26 cellular contexts compared by ENCODE assay signal in the genomic region with DNA sequence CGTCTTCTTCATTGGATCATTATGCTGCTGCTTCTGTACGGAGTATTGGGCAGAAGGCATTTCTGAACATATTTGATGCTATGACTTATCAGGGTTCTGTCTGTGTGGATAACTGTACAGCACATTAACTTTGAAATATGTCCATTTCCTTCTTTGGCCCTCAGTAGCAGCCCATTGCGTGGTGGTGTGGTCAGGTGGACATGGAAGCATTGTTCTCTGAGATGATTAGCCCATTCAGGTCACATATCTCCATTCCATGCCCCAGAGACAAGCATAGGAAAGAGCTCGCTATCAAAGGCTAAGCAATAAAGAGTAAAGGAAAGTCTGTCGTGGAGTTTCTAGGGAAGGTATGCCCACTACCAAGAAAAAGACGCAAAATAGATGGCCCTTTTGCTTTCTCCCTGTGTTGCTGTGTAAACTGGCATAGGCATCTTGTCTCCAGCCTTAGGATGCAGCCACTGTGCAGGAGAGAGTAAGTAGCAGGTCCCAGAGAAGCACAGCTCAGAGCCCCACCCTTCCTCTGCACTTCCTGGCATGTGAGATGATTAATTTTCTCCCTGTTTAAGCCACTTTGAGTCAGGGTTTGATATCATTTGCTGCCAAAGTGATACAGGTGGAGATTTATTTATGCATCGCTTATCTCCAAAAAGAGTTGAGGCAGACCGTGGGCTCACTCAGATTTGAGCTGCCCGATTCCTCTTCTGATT.
A peak's percentile ranks its signal among the peaks of the same experiment; 100 is the strongest.
DNase-seq lines count a peak whose midpoint lies in the region; ATAC-seq, FAIRE-seq and TF ChIP-seq lines count a peak whose summit lies in the region.
"Had no signal": no experiment of that assay in that cellular context is flagged by ENCODE, and none has a peak within 500 bp of the region (broad histone marks: within the 10 kb centered on the region; RNA-seq: fewer than 3 reads in every experiment).

No MANE protein-coding gene starts in this region.

- ATAC-seq in heart right ventricle, result peak in 5 of 8 donors; percentile 23 to 68 (median 56)
- ATAC-seq in Right ventricle myocardium superior (ENCODE audit: poor library complexity), result no peak
- ATAC-seq in PC-3, result peak; percentile 89
- ATAC-seq: left lobe of liver, WTC11 had no signal

- dilution Hi-C loops in endothelial cell of umbilical vein (cut with MboI; ENCODE audit: extremely low pct_ligation_motif_present, low sequenced_read_pairs), result no loop called here

- H3K4me3 Mint-ChIP-seq in activated T-helper 2 cell treated with anti-CD3 and anti-CD28 coated beads, Interferon-gamma antibody, Interleukin-2, Interleukin-4, amounts not matched to agents 10 μg/mL and 5 μg/mL and 100 μg/mL, durations not matched to agents 14 hours and 24 hours and 36 hours (ENCODE audit: low read depth), result no peak overlapping the region
- H3K4me3 Mint-ChIP-seq: dendritic cell treated with granulocyte-macrophage colony-stimulating factor and Interleukin-4, amounts not matched to agents 40 ng/mL and 50 ng/mL, for 4 days; mesothelial cell of epicardium; nephron; WTC11 had no signal

- no peak for TF ChIP-seq CTCF in heart right ventricle (IDR thresholded peaks at IDR 0.05)
- TF ChIP-seq CTCF in PC-3 (conservative IDR thresholded peaks at IDR 0.05; ENCODE audit: low read depth, low read length), result no peak
- no peak for TF ChIP-seq CTCF in endothelial cell of umbilical vein (IDR thresholded peaks at IDR 0.05; ENCODE audit: extremely low read depth in 1 of 2, insufficient read depth in 1 of 2, low read depth in 1 of 2, low read length in 2 of 2)

- DNase-seq in heart right ventricle, result no peak
- no peak for DNase-seq in Right ventricle myocardium superior
- DNase-seq in PC-3, result peak; percentile 38
- DNase-seq in endothelial cell of umbilical vein (ENCODE audit: low read depth, low spot score), result no peak
- DNase-seq in HuH-7.5 (ENCODE audit: low spot score), result no peak
- DNase-seq in activated T-helper 2 cell treated with anti-CD3 and anti-CD28 coated beads, Interferon-gamma antibody, Interleukin-2, Interleukin-4, amounts not matched to agents 10 μg/mL and 5 μg/mL and 100 μg/mL, durations not matched to agents 14 hours and 24 hours and 36 hours (ENCODE audit: low spot score), result no peak
- DNase-seq: activated CD4-positive, alpha-beta T cell treated with anti-CD3 and anti-CD28 coated beads, Interleukin-2, amount 50 U/mL, for 4 hours; activated CD8-positive, alpha-beta memory T cell treated with anti-CD3 and anti-CD28 coated beads, Interleukin-2, amount 50 U/mL, for 48 hours; activated gamma-delta T cell; H7; Karpas-422; NCI-H526 treated with DMSO at 0.1 percent for 48 hours; ovary; right cardiac atrium; SHP77 treated with DMSO at 0.1 percent for 48 hours; stimulated activated naive CD8-positive, alpha-beta T cell treated with anti-CD3 and anti-CD28 coated beads, Interleukin-15, Interleukin-2, amounts not matched to agents 100 U/mL and 50 U/mL, for 24 hours had no signal

- H3K9me3 Mint-ChIP-seq in activated T-helper 2 cell treated with anti-CD3 and anti-CD28 coated beads, Interferon-gamma antibody, Interleukin-2, Interleukin-4, amounts not matched to agents 10 μg/mL and 5 μg/mL and 100 μg/mL, durations not matched to agents 14 hours and 24 hours and 36 hours, result peaks cover 15% of the 10 kb centered on the region

- H3K9me3 ChIP-seq in heart right ventricle (peaks cover 0 to 23% (median 12%) of the 10 kb centered on the region in 11 donors), PC-3 (ENCODE audit: low read length) (peaks cover 14% of the 10 kb centered on the region; the same call in 1 of the 2 replicates), endothelial cell of umbilical vein (replicated peaks; ENCODE audit: control insufficient read depth, insufficient read depth, low read length) (peaks cover 2% of the 10 kb centered on the region), subcutaneous abdominal adipose tissue (ENCODE audit: control insufficient read depth in 5 of 5, low read length in 5 of 5) (peaks cover 3 to 19% (median 17%) of the 10 kb centered on the region in 5 donors)
- H3K9me3 ChIP-seq: ovary had no signal

- peak; percentile 37 for FAIRE-seq in endothelial cell of umbilical vein (lab: Jason Lieb, UNC)
- FAIRE-seq: D721Med, GM12891 had no signal

- POLR2A ChIA-PET in PC-3 (lab: Charles Lee; ENCODE audit: unreplicated experiment) (interaction anchor here (0.6 kb wide), 1 partner anchor 333 kb away, joined by 3 read pairs; no protein-coding TSS in a partner anchor), endothelial cell of umbilical vein (lab: Charles Lee) (no interaction called here)

- H3K4me2 ChIP-seq in PC-3 (ENCODE audit: low read length) (no peak overlapping the region), endothelial cell of umbilical vein (ENCODE audit: insufficient read depth, low read length) (peak overlapping the region; percentile 29)

- H3K4me1 Mint-ChIP-seq in activated T-helper 2 cell treated with anti-CD3 and anti-CD28 coated beads, Interferon-gamma antibody, Interleukin-2, Interleukin-4, amounts not matched to agents 10 μg/mL and 5 μg/mL and 100 μg/mL, durations not matched to agents 14 hours and 24 hours and 36 hours (ENCODE audit: low read depth), result no peaks in the 10 kb centered on the region

- H3K27ac ChIP-seq in heart right ventricle (peak overlapping the region in 4 of 10 donors; percentile 11 to 45 (median 28)), PC-3 (ENCODE audit: low read length) (no peak overlapping the region), endothelial cell of umbilical vein (ENCODE audit: insufficient read depth, low read depth, low read length) (peak overlapping the region; percentile 3), subcutaneous abdominal adipose tissue (ENCODE audit: low read depth, low read length) (peak overlapping the region; percentile 52)
- H3K27ac ChIP-seq: cardiac muscle cell, epithelial cell of prostate, ovary had no signal

- H3K36me3 ChIP-seq in heart right ventricle (peaks cover 0 to 44% (median 8%) of the 10 kb centered on the region in 9 donors), PC-3 (ENCODE audit: low read depth, low read length) (peaks cover 17% of the 10 kb centered on the region), endothelial cell of umbilical vein (ENCODE audit: control insufficient read depth in 2 of 2, extremely low read depth in 1 of 2, insufficient read depth in 2 of 2, low read length in 2 of 2) (no peaks in the 10 kb centered on the region), subcutaneous abdominal adipose tissue (ENCODE audit: control insufficient read depth in 5 of 5, insufficient read depth in 5 of 5, low read length in 5 of 5) (peaks cover 0 to 9% (median 6%) of the 10 kb centered on the region in 5 donors)
- H3K36me3 ChIP-seq: cardiac muscle cell, ovary had no signal

- peaks cover 12% of the 10 kb centered on the region for H3K27me3 Mint-ChIP-seq in activated T-helper 2 cell treated with anti-CD3 and anti-CD28 coated beads, Interferon-gamma antibody, Interleukin-2, Interleukin-4, amounts not matched to agents 10 μg/mL and 5 μg/mL and 100 μg/mL, durations not matched to agents 14 hours and 24 hours and 36 hours (ENCODE audit: low read depth)

- H3K36me3 Mint-ChIP-seq in activated T-helper 2 cell treated with anti-CD3 and anti-CD28 coated beads, Interferon-gamma antibody, Interleukin-2, Interleukin-4, amounts not matched to agents 10 μg/mL and 5 μg/mL and 100 μg/mL, durations not matched to agents 14 hours and 24 hours and 36 hours (ENCODE audit: low read depth), result no peaks in the 10 kb centered on the region

- CTCF ChIA-PET in PC-3 (lab: Charles Lee) (no interaction called here), endothelial cell of umbilical vein (lab: Charles Lee) (no interaction called here)

- H3K9ac ChIP-seq in PC-3 (ENCODE audit: low read length), result no peak overlapping the region
- H3K9ac ChIP-seq in endothelial cell of umbilical vein (replicated peaks; ENCODE audit: extremely low read depth, insufficient read depth, low read length), result no peak overlapping the region
- no peak overlapping the region for H3K9ac ChIP-seq in subcutaneous abdominal adipose tissue (ENCODE audit: low read length in 5 of 5)

- H3K9me1 ChIP-seq in endothelial cell of umbilical vein (replicated peaks; ENCODE audit: control insufficient read depth, extremely low read depth, insufficient read depth, low read length), result no peaks in the 10 kb centered on the region

- no TSS peak for BruUV-seq in PC-3 (replicated peaks; lab: Mats Ljungman, UMichigan)
- BruUV-seq in endothelial cell of umbilical vein (replicated peaks; lab: Mats Ljungman, UMichigan), result no TSS peak

- H3K27me3 ChIP-seq in heart right ventricle, result peaks cover 0 to 5% (median 0%) of the 10 kb centered on the region in 7 donors
- H3K27me3 ChIP-seq in PC-3 (ENCODE audit: low read length), result no peaks in the 10 kb centered on the region
- H3K27me3 ChIP-seq in endothelial cell of umbilical vein (ENCODE audit: control insufficient read depth in 2 of 2, insufficient read depth in 2 of 2, low read length in 2 of 2), result no peaks in the 10 kb centered on the region
- no peaks in the 10 kb centered on the region for H3K27me3 ChIP-seq in subcutaneous abdominal adipose tissue (ENCODE audit: control insufficient read depth in 5 of 5, insufficient read depth in 4 of 5, low read length in 5 of 5)
- H3K27me3 ChIP-seq: cardiac muscle cell, ovary had no signal

- H3K4me1 ChIP-seq in heart right ventricle, result peaks cover 0 to 49% (median 10%) of the 10 kb centered on the region in 9 donors
- peaks cover 12% of the 10 kb centered on the region for H3K4me1 ChIP-seq in PC-3 (ENCODE audit: insufficient read depth, low read length)
- H3K4me1 ChIP-seq in endothelial cell of umbilical vein (ENCODE audit: control insufficient read depth, extremely low read depth, insufficient read depth, low read length), result peaks cover 14% of the 10 kb centered on the region
- peaks cover 0 to 29% (median 19%) of the 10 kb centered on the region in 5 donors for H3K4me1 ChIP-seq in subcutaneous abdominal adipose tissue (ENCODE audit: control insufficient read depth in 5 of 5, insufficient read depth in 5 of 5, low read length in 5 of 5)

- 0 out of 2 replicates have a peak, but pooled peaks cover 3% of the 10 kb centered on the region for H3K79me2 ChIP-seq in PC-3 (ENCODE audit: low read length)
- H3K79me2 ChIP-seq in endothelial cell of umbilical vein (ENCODE audit: control insufficient read depth, insufficient read depth, low read length), result no peaks in the 10 kb centered on the region

- no peak overlapping the region for H3K4me3 ChIP-seq in heart right ventricle
- no peak overlapping the region for H3K4me3 ChIP-seq in PC-3 (ENCODE audit: low read length)
- no peak overlapping the region for H3K4me3 ChIP-seq in endothelial cell of umbilical vein (replicated peaks in 1 of 3; ENCODE audit: insufficient read depth in 1 of 3, low read depth in 1 of 3, low read length in 3 of 3)
- H3K4me3 ChIP-seq in subcutaneous abdominal adipose tissue (ENCODE audit: low read depth in 1 of 5, low read length in 5 of 5), result no peak overlapping the region
- H3K4me3 ChIP-seq: cardiac muscle cell, ovary had no signal

- no peak overlapping the region for H2AFZ ChIP-seq in PC-3 (ENCODE audit: low read length)
- H2AFZ ChIP-seq in endothelial cell of umbilical vein (ENCODE audit: low read depth, low read length), result no peak overlapping the region

- no peaks in the 10 kb centered on the region for H3K9me2 ChIP-seq in PC-3 (replicated peaks; ENCODE audit: low read length)

- intact Hi-C loops in heart right ventricle (cut with DNase I), result no loop called here
- intact Hi-C loops in Right ventricle myocardium superior (cut with DNase I), result no loop called here
- intact Hi-C loops in PC-3 (cut with micrococcal nuclease), result no loop called here
- intact Hi-C loops in endothelial cell of umbilical vein (cut with micrococcal nuclease), result no loop called here
- intact Hi-C loops in activated T-helper 2 cell treated with anti-CD3 and anti-CD28 coated beads, Interferon-gamma antibody, Interleukin-2, Interleukin-4, amounts not matched to agents 10 μg/mL and 5 μg/mL and 100 μg/mL, durations not matched to agents 14 hours and 24 hours and 36 hours (cut with micrococcal nuclease), result no loop called here

- 74 to 79% methylated on average over 9 of the region's 9 CpGs for WGBS in heart right ventricle, 2 donors

- no peak overlapping the region for H3K27ac Mint-ChIP-seq in activated T-helper 2 cell treated with anti-CD3 and anti-CD28 coated beads, Interferon-gamma antibody, Interleukin-2, Interleukin-4, amounts not matched to agents 10 μg/mL and 5 μg/mL and 100 μg/mL, durations not matched to agents 14 hours and 24 hours and 36 hours
- H3K27ac Mint-ChIP-seq: dendritic cell treated with granulocyte-macrophage colony-stimulating factor and Interleukin-4, amounts not matched to agents 40 ng/mL and 50 ng/mL, for 4 days; nephron had no signal

- H4K20me1 ChIP-seq in PC-3 (ENCODE audit: low read length), result no peaks in the 10 kb centered on the region
- no peaks in the 10 kb centered on the region for H4K20me1 ChIP-seq in endothelial cell of umbilical vein (replicated peaks; ENCODE audit: control insufficient read depth, extremely low read depth, insufficient read depth, low read length)

- H3F3A ChIP-seq in PC-3 (ENCODE audit: low read length, unreplicated experiment), result no peaks in the 10 kb centered on the region

- no peak for TF ChIP-seq POLR2A in endothelial cell of umbilical vein (IDR thresholded peaks at IDR 0.05; ENCODE audit: low read depth, low read length)
